ENCODE assay signal across 6 cellular contexts in the genomic region with DNA sequence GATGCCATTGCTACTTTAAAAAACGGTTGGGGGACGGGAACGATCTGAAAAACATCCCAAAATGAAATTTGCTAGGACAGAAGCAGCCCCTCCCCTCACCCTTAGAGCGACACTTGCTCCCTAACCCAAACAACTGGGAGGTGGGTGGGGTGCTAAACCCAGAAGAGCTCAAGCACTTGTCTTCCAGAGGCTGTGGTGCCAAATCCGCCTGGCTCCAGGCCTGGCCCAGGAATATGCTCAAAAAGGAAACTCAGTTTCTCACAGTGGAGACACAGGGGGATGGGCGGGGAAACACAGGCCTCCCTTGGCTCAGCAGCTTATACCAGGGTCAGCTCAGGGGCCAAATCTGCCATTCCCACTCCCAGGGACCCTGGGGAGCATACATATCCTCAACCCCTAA. TPM values are rescaled to one million over a fixed set of nuclear protein-coding genes. Genes with fewer than 3 reads are reported as not detected.
A peak's percentile ranks its signal among the peaks of the same experiment; 100 is the strongest.
DNase-seq lines count a peak whose midpoint lies in the region; ATAC-seq and TF ChIP-seq lines count a peak whose summit lies in the region.

No MANE protein-coding gene starts in this region.

- ATAC-seq in IMR-90 (ENCODE audit: low read depth) (no peak), HG02642 (IDR thresholded peaks at IDR 0.05; ENCODE audit: poor library complexity, unreplicated experiment) (no peak), HG02970 (IDR thresholded peaks at IDR 0.05; ENCODE audit: low FRiP score, unreplicated experiment) (no peak)
- no peak for ATAC-seq in central memory CD8-positive, alpha-beta T cell (replicated peaks; ENCODE audit: extremely low read depth, poor library complexity, severe bottlenecking)

- H3K36me3 Mint-ChIP-seq in central memory CD8-positive, alpha-beta T cell (ENCODE audit: insufficient read depth) = peaks cover 54% of the 10 kb centered on the region

- H4K91ac ChIP-seq in IMR-90 (ENCODE audit: insufficient read depth, low read depth, low read length) = peak overlapping the region; percentile 33; the same call in 1 of the 2 replicates
- H4K91ac ChIP-seq in neuronal stem cell (ENCODE audit: low read depth, low read length, poor library complexity) = no peak overlapping the region

- dilution Hi-C loops in IMR-90 (cut with HindIII; ENCODE audit: low sequenced_read_pairs, unreplicated experiment) = no loop called here

- no TSS peak for BruUV-seq in IMR-90 (replicated peaks; lab: Mats Ljungman, UMichigan)

- H3K56ac ChIP-seq in IMR-90 (ENCODE audit: extremely low read depth, insufficient read depth, low read length) = no peak overlapping the region

- H4K20me1 ChIP-seq in IMR-90 (ENCODE audit: insufficient read depth, low read length) = peaks cover 17% of the 10 kb centered on the region

- H3K14ac ChIP-seq in IMR-90 (replicated peaks; ENCODE audit: low read depth, low read length) = 0 out of 2 replicates have a peak overlapping the region, but pooled peaks have one; percentile 5
- H3K14ac ChIP-seq in neuronal stem cell (ENCODE audit: low read length) = no peak overlapping the region

- no peak overlapping the region for H3K18ac ChIP-seq in IMR-90 (ENCODE audit: low read depth, low read length)
- H3K18ac ChIP-seq in neuronal stem cell (ENCODE audit: low read length) = peak overlapping the region; percentile 71

- H3K9ac ChIP-seq in IMR-90 (ENCODE audit: low read depth, low read length) = peak overlapping the region; percentile 74
- H3K9ac ChIP-seq in neuronal stem cell (ENCODE audit: low read depth, low read length, poor library complexity) = no peak overlapping the region

- H3K4me2 ChIP-seq in IMR-90 (ENCODE audit: low read depth, low read length) (peak overlapping the region; percentile 92), neuronal stem cell (ENCODE audit: insufficient read depth, low read length, poor library complexity, severe bottlenecking) (peak overlapping the region; percentile 67)

- intact Hi-C loops in IMR-90 (cut with micrococcal nuclease) = loop anchor here (1.0 to 5.0 kb wide), 2 partner anchors 61 to 106 kb away; partner anchors contain the start of gene EFNA4

- DNase-seq in IMR-90 (no peak), neuronal stem cell (ENCODE audit: low spot score) (no peak), glomerular visceral epithelial cell (ENCODE audit: extremely low spot score) (no peak)
- DNase-seq in central memory CD8-positive, alpha-beta T cell (ENCODE audit: low spot score in 2 of 2) = no peak

- peaks cover 15% of the 10 kb centered on the region for H3K4me1 ChIP-seq in IMR-90 (ENCODE audit: control insufficient read depth, insufficient read depth, low read length)
- peaks cover 32 to 35% of the 10 kb centered on the region in 2 donors for H3K4me1 ChIP-seq in neuronal stem cell (ENCODE audit: control insufficient read depth in 2 of 2, insufficient read depth in 1 of 2, low read depth in 1 of 2, low read length in 2 of 2)

- no peak overlapping the region for H2BK12ac ChIP-seq in neuronal stem cell (ENCODE audit: low read length)

- CTCF ChIA-PET in IMR-90 (lab: Yijun Ruan, JAX) = interaction anchor here (0.8 to 1.5 kb wide), 3 partner anchors 7 to 43 kb away, joined by 3 to 7 read pairs (median 3); no protein-coding TSS in a partner anchor

- H3K27ac ChIP-seq in IMR-90 (ENCODE audit: insufficient read depth, low read length) (peak overlapping the region; percentile 29), neuronal stem cell (replicated peaks; ENCODE audit: low read length) (peak overlapping the region; percentile 85)

- H2AK5ac ChIP-seq in IMR-90 (ENCODE audit: low read depth, low read length) = peak overlapping the region; percentile 15; the same call in 1 of the 2 replicates
- peak overlapping the region; percentile 73 for H2AK5ac ChIP-seq in neuronal stem cell (ENCODE audit: low read depth, low read length)

- H3K27me3 Mint-ChIP-seq in central memory CD8-positive, alpha-beta T cell = no peaks in the 10 kb centered on the region

- POLR2A ChIA-PET in IMR-90 (lab: Charles Lee; ENCODE audit: unreplicated experiment) = interaction anchor here (1.2 kb wide), 1 partner anchor 20 kb away, joined by 4 read pairs; the partner anchor contains the start of gene PMVK

- peak overlapping the region; percentile 98 for H3K27ac Mint-ChIP-seq in central memory CD8-positive, alpha-beta T cell (ENCODE audit: low read depth)

- no peak for TF ChIP-seq POLR2A in IMR-90 (IDR thresholded peaks at IDR 0.05; ENCODE audit: low read depth, low read length)

- no peak overlapping the region for H2BK120ac ChIP-seq in IMR-90 (ENCODE audit: low read depth, low read length)
- H2BK120ac ChIP-seq in neuronal stem cell (ENCODE audit: low read depth, low read length) = no peak overlapping the region

- H3K27me3 ChIP-seq in IMR-90 (ENCODE audit: control insufficient read depth, insufficient read depth, low read length) (no peaks in the 10 kb centered on the region), neuronal stem cell (ENCODE audit: control insufficient read depth in 3 of 3, insufficient read depth in 3 of 3, low read depth in 1 of 3, low read length in 3 of 3) (no peaks in the 10 kb centered on the region)

- H2BK15ac ChIP-seq in IMR-90 (ENCODE audit: low read depth, low read length) (no peak overlapping the region), neuronal stem cell (ENCODE audit: low read length) (no peak overlapping the region)

- no peak overlapping the region for H2BK20ac ChIP-seq in IMR-90 (ENCODE audit: low read depth, low read length)

- peak overlapping the region; percentile 71 to 85 for H4K8ac ChIP-seq in IMR-90 (ENCODE audit: low read depth in 2 of 2, low read length in 2 of 2)
- H4K8ac ChIP-seq in neuronal stem cell (ENCODE audit: low read depth, low read length) = no peak overlapping the region

- H2AFZ ChIP-seq in IMR-90 (replicated peaks; ENCODE audit: low read length, poor library complexity) (peak overlapping the region; percentile 86), neuronal stem cell (ENCODE audit: low read length) (peak overlapping the region; percentile 83)

- peak overlapping the region; percentile 26 for H3K4ac ChIP-seq in IMR-90 (ENCODE audit: low read depth, low read length)
- H3K4ac ChIP-seq in neuronal stem cell (ENCODE audit: low read length) = peak overlapping the region; percentile 14

- H3K9me1 ChIP-seq in IMR-90 (ENCODE audit: insufficient read depth, low read length) = peaks cover 9% of the 10 kb centered on the region

- H2BK5ac ChIP-seq in IMR-90 (ENCODE audit: low read depth, low read length, poor library complexity, severe bottlenecking) (no peak overlapping the region), neuronal stem cell (ENCODE audit: low read length) (peak overlapping the region; percentile 26)

- H3K9me3 ChIP-seq in IMR-90 (ENCODE audit: control insufficient read depth, insufficient read depth, low read length) (no peaks in the 10 kb centered on the region), neuronal stem cell (replicated peaks in 1 of 2; ENCODE audit: control insufficient read depth in 2 of 2, insufficient read depth in 1 of 2, low read depth in 1 of 2, low read length in 2 of 2) (no peaks in the 10 kb centered on the region)

- in situ Hi-C loops in IMR-90 (cut with MboI; ENCODE audit: low sequenced_read_pairs) = loop anchor here (10.0 kb wide), 1 partner anchor 98 kb away; the partner anchor contains the start of gene ADAM15

- no peak overlapping the region; the same call in 1 of the 2 replicates for H3K23ac ChIP-seq in IMR-90 (ENCODE audit: low read depth, low read length)
- H3K23ac ChIP-seq in neuronal stem cell (ENCODE audit: low read depth, low read length, poor library complexity) = no peak overlapping the region

- H3K4me3 Mint-ChIP-seq in central memory CD8-positive, alpha-beta T cell = peak overlapping the region; percentile 97

- H3K79me1 ChIP-seq in IMR-90 (ENCODE audit: low read depth in 1 of 2, low read length in 2 of 2) (peaks cover 18 to 58% of the 10 kb centered on the region in 2 experiments; a peak in 3 of 4 replicates), neuronal stem cell (ENCODE audit: low read depth, low read length) (peaks cover 12% of the 10 kb centered on the region)

- TF ChIP-seq CTCF in IMR-90 (conservative IDR thresholded peaks at IDR 0.05; ENCODE audit: low read depth, low read length) = no peak

- H4K5ac ChIP-seq in IMR-90 (ENCODE audit: low read depth, low read length) = peak overlapping the region; percentile 70

- H3K9me3 Mint-ChIP-seq in central memory CD8-positive, alpha-beta T cell = no peaks in the 10 kb centered on the region

- H3K4me1 Mint-ChIP-seq in central memory CD8-positive, alpha-beta T cell = peaks cover 59% of the 10 kb centered on the region

- no peak for TF ChIP-seq RAD21 in IMR-90 (IDR thresholded peaks at IDR 0.05; ENCODE audit: low read length)

- peak overlapping the region; percentile 81 for H2AK9ac ChIP-seq in IMR-90 (replicated peaks; ENCODE audit: low read depth, low read length, poor library complexity)

- WGBS in IMR-90 (ENCODE audit: extremely low coverage in 2 of 2, insufficient read length in 1 of 2), 2 experiments = no CpG with 5 or more reads among the region's 6 CpGs
- no CpG with 5 or more reads among the region's 6 CpGs for WGBS in neuronal stem cell (ENCODE audit: extremely low coverage in 2 of 2, insufficient read length in 2 of 2, insufficient replicate concordance in 1 of 2), 2 donors

- H3K36me3 ChIP-seq in IMR-90 (ENCODE audit: control insufficient read depth, insufficient read depth, low read length) (peaks cover 10% of the 10 kb centered on the region), neuronal stem cell (replicated peaks in 1 of 2; ENCODE audit: control insufficient read depth in 2 of 2, insufficient read depth in 2 of 2, low read length in 2 of 2) (peaks cover 15 to 37% of the 10 kb centered on the region in 2 donors)

- peak overlapping the region; percentile 59; the same call in 1 of the 2 replicates for H3K4me3 ChIP-seq in IMR-90 (ENCODE audit: insufficient read depth, low read depth, low read length)
- H3K4me3 ChIP-seq in neuronal stem cell (ENCODE audit: low read length in 2 of 2) = peak overlapping the region in 1 of 2 donors; percentile 59

RNA-seq across cellular contexts. Expression of gene PBXIP1, which starts 0.7 kb away (rescaled TPM):
- total RNA-seq in IMR-90 (2012; rRNA removed) = 24.2 and 28.3 TPM in 2 replicates
- polyA plus RNA-seq in IMR-90 (2012; rRNA removed) = 40.5 and 44.2 TPM in 2 replicates
- polyA plus RNA-seq in IMR-90 (2012; cell fraction: cytosol; rRNA removed) = 36.1 and 53.6 TPM in 2 replicates
- 41.6 and 43.1 TPM in 2 replicates for polyA plus RNA-seq in IMR-90 (2012; cell fraction: nucleus; rRNA removed; ENCODE audit: low replicate concordance)
- 21.9 TPM for polyA plus RNA-seq in neuronal stem cell (2013, experiment 1 of 2)
- polyA plus RNA-seq in neuronal stem cell (2013, experiment 2 of 2) = 21.6 TPM

RNA-seq across cellular contexts. Expression of gene PYGO2, which starts 5.0 kb away (rescaled TPM):
- 5.3 and 5.4 TPM in 2 replicates for total RNA-seq in IMR-90 (2012; rRNA removed)
- polyA plus RNA-seq in IMR-90 (2012; rRNA removed) = 12.3 and 14.8 TPM in 2 replicates
- 7.8 and 8.6 TPM in 2 replicates for polyA plus RNA-seq in IMR-90 (2012; cell fraction: cytosol; rRNA removed)
- 28.6 and 31.8 TPM in 2 replicates for polyA plus RNA-seq in IMR-90 (2012; cell fraction: nucleus; rRNA removed; ENCODE audit: low replicate concordance)
- 48.6 TPM for polyA plus RNA-seq in neuronal stem cell (2013, experiment 1 of 2)
- 48.1 TPM for polyA plus RNA-seq in neuronal stem cell (2013, experiment 2 of 2)

RNA-seq across cellular contexts. Expression of gene SHC1, which starts 14.0 kb away (rescaled TPM):
- 291 and 355 TPM in 2 replicates for total RNA-seq in IMR-90 (2012; rRNA removed)
- 337 and 352 TPM in 2 replicates for polyA plus RNA-seq in IMR-90 (2012; rRNA removed)
- 216 and 285 TPM in 2 replicates for polyA plus RNA-seq in IMR-90 (2012; cell fraction: cytosol; rRNA removed)
- polyA plus RNA-seq in IMR-90 (2012; cell fraction: nucleus; rRNA removed; ENCODE audit: low replicate concordance) = 1,266 and 1,683 TPM in 2 replicates
- polyA plus RNA-seq in neuronal stem cell (2013, experiment 1 of 2) = 95.8 TPM
- 97.1 TPM for polyA plus RNA-seq in neuronal stem cell (2013, experiment 2 of 2)

RNA-seq across cellular contexts. Expression of gene CKS1B, which starts 17.9 kb away (rescaled TPM):
- total RNA-seq in IMR-90 (2012; rRNA removed) = 129 and 140 TPM in 2 replicates
- polyA plus RNA-seq in IMR-90 (2012; rRNA removed) = 195 and 272 TPM in 2 replicates
- 48.5 and 174 TPM in 2 replicates for polyA plus RNA-seq in IMR-90 (2012; cell fraction: cytosol; rRNA removed)
- polyA plus RNA-seq in IMR-90 (2012; cell fraction: nucleus; rRNA removed; ENCODE audit: low replicate concordance) = 12.1 and 45.9 TPM in 2 replicates
- polyA plus RNA-seq in neuronal stem cell (2013, experiment 1 of 2) = 629 TPM
- polyA plus RNA-seq in neuronal stem cell (2013, experiment 2 of 2) = 633 TPM

RNA-seq across cellular contexts. Expression of gene PMVK, which starts 20.0 kb away (rescaled TPM):
- 7.2 and 9.0 TPM in 2 replicates for total RNA-seq in IMR-90 (2012; rRNA removed)
- 28.1 and 31.8 TPM in 2 replicates for polyA plus RNA-seq in IMR-90 (2012; rRNA removed)
- 32.4 and 35.3 TPM in 2 replicates for polyA plus RNA-seq in IMR-90 (2012; cell fraction: cytosol; rRNA removed)
- polyA plus RNA-seq in IMR-90 (2012; cell fraction: nucleus; rRNA removed; ENCODE audit: low replicate concordance) = 8.8 and 9.7 TPM in 2 replicates
- polyA plus RNA-seq in neuronal stem cell (2013, experiment 1 of 2) = 23.2 TPM
- polyA plus RNA-seq in neuronal stem cell (2013, experiment 2 of 2) = 23.3 TPM
